ENCODE assay signal across 13 cellular contexts in genomic region chr1:227273557-227273956, GRCh38.
DNase-seq lines count a peak whose midpoint lies in the region; ATAC-seq and TF ChIP-seq lines count a peak whose summit lies in the region.
"Had no signal": no experiment of that assay in that cellular context is flagged by ENCODE, and none has a peak within 500 bp of the region (broad histone marks: within the 10 kb centered on the region; RNA-seq: fewer than 3 reads in every experiment).

No MANE protein-coding gene starts in this region.

- ATAC-seq in GM19452 (IDR thresholded peaks at IDR 0.05; ENCODE audit: unreplicated experiment) = no peak

- TF ChIP-seq CTCF in cardiac fibroblast (IDR thresholded peaks at IDR 0.05; ENCODE audit: low read depth, low read length) = no peak

- peak; percentile 26 for DNase-seq in ELR (ENCODE audit: low read depth)
- DNase-seq in NAMALWA (ENCODE audit: low spot score) = peak; percentile 20
- peak; percentile 20 to 36 for DNase-seq in cardiac fibroblast (ENCODE audit: low read depth in 2 of 2)
- peak; percentile 77 for DNase-seq in left kidney (ENCODE audit: low read depth, low spot score)
- DNase-seq in NCI-H524 (lab: John Stamatoyannopoulos, UW) = no peak
- DNase-seq in NCI-H187 (lab: John Stamatoyannopoulos, UW) = no peak
- no peak for DNase-seq in NOMO-1 treated with DMSO at 0.1 percent for 48 hours (lab: John Stamatoyannopoulos, UW; ENCODE audit: unreplicated experiment)
- DNase-seq: activated CD4-positive, alpha-beta T cell treated with anti-CD3 and anti-CD28 coated beads for 4 hours; CD4-positive, alpha-beta T cell; immature natural killer cell; SHP77 treated with DMSO at 0.1 percent for 48 hours; stimulated activated CD4-positive, alpha-beta T cell treated with anti-CD3 and anti-CD28 coated beads, Interleukin-4, amount 100 ng/mL, for 1 hour had no signal

- no peak overlapping the region for H3K4me3 ChIP-seq in cardiac fibroblast (replicated peaks in 1 of 2; ENCODE audit: low read depth in 2 of 2, low read length in 2 of 2)

Comparison
In these comparisons a context has a peak if more than half of its experiments do, and no peak if none do; other contexts are left out.
1. DNase-seq: peak in ELR (single experiment), NAMALWA (single experiment), cardiac fibroblast (2 of 2) and left kidney (single experiment); none in NCI-H524 (0 of 2), NCI-H187 (0 of 2) and NOMO-1 treated with DMSO at 0.1 percent for 48 hours (single experiment).